Comparison of ENCODE assay signal across 25 cellular contexts in the genomic region with DNA sequence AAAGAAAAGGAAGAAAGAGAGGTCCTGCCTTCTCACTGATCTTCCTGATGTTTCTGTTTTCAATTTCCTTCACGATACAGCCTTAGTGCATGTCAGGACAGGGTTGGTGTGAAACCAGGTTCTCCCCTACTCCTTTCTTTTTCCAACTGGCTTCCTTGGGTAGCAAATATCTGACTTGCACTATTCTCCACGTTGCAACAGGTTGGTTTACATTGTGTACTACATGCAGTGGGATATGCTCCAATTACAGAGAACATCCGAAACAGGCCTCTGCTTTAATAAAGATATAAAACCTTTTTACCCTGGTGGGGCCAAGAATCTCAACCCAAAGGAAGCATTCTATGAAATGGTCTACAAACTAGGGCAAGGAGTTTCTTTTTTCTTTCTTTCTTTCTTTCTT. TPM values are rescaled to one million over a fixed set of nuclear protein-coding genes. Genes with fewer than 3 reads are reported as not detected.
"Had no signal": no experiment of that assay in that cellular context is flagged by ENCODE, and none has a peak within 500 bp of the region (broad histone marks: within the 10 kb centered on the region; RNA-seq: fewer than 3 reads in every experiment).

No MANE protein-coding gene starts in this region.

- H3K27ac Mint-ChIP-seq: memory B cell; naive thymus-derived CD4-positive, alpha-beta T cell had no signal

- H3K4me3 ChIP-seq: coronary artery, dorsolateral prefrontal cortex, esophagus muscularis mucosa, gastroesophageal sphincter, heart right ventricle, left lung, lower lobe of right lung had no signal

- H3K4me1 Mint-ChIP-seq: memory B cell; naive thymus-derived CD4-positive, alpha-beta T cell had no signal

- H3K27ac ChIP-seq: coronary artery, dorsolateral prefrontal cortex, epithelial cell of prostate, esophagus muscularis mucosa, foreskin keratinocyte, gastroesophageal sphincter, heart right ventricle, left lung, lower lobe of right lung had no signal

- H3K36me3 Mint-ChIP-seq: memory B cell; naive thymus-derived CD4-positive, alpha-beta T cell had no signal

- H3K9me3 ChIP-seq: esophagus muscularis mucosa, gastroesophageal sphincter, left lung, lower lobe of right lung had no signal

- H3K4me3 Mint-ChIP-seq: memory B cell; naive thymus-derived CD4-positive, alpha-beta T cell had no signal

- H3K27me3 ChIP-seq: esophagus muscularis mucosa, gastroesophageal sphincter had no signal

- H3K9me3 Mint-ChIP-seq: memory B cell had no signal

- H3K36me3 ChIP-seq: esophagus muscularis mucosa, gastroesophageal sphincter, heart right ventricle, left lung, lower lobe of right lung had no signal

- ATAC-seq: foreskin keratinocyte; gastroesophageal sphincter; heart right ventricle; left cardiac atrium; left lung; left ventricle myocardium superior; lower lobe of right lung; naive thymus-derived CD4-positive, alpha-beta T cell had no signal

- DNase-seq: dermis blood vessel endothelial cell; dorsolateral prefrontal cortex; effector CD4-positive, alpha-beta T cell; effector memory CD4-positive, alpha-beta T cell; erythroblast; heart right ventricle; hippocampal formation; left cardiac atrium; left lung; left ventricle myocardium superior; lower lobe of right lung; mesendoderm; midbrain; naive thymus-derived CD4-positive, alpha-beta T cell had no signal

- FAIRE-seq: colon, endothelial cell of umbilical vein, frontal cortex, islet of Langerhans, keratinocyte had no signal

- H3K4me1 ChIP-seq: foreskin keratinocyte, heart right ventricle, left lung, lower lobe of right lung had no signal

RNA-seq across cellular contexts. Expression of a gene that starts 16.9 kb away (rescaled TPM):
- polyA plus RNA-seq: naive thymus-derived CD4-positive, alpha-beta T cell had no signal
